8 cellular contexts compared by ENCODE assay signal in the genomic region with DNA sequence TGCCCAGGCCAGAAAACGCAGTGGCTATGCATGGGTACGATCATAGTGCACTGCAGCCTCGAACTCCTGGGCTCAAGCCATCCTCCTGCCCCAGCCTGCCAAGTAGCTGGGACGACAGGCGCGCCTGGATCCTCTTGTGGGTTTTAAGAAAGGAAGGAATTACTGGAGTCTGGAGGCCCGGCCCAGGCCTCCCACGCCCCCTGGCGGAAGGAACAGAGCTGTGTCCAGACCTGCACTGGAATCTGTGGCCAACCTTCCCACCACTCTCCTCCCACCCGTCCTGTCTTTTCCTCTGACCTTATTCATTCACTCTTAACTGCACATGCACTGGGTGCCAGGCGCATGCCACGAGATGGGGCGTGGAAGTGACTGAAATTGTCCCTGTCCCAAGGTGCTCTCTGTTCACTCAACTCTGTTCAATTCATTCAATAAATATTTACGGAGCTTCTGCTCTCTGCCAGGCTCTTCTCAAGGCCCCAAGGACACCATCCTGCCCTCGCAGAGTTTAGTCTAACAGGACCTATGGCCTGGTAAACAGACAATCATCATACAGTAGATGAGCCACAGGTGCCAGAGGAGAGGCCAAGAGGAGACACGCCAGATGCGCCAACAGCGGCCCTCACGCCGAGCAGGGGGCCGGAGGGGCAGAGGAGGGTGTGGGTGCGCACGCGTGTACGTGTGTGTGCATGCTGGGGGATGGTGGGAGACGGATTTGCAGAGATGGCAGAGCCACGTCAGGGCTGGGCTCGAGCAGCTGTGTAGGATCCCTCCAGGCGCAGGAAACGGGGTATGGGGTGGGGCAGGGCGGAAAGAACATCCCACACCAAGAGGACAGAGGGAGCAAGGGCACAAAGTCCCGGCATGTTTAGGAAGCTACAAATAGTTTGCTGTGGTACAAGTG. TPM values are rescaled to one million over a fixed set of nuclear protein-coding genes. Genes with fewer than 3 reads are reported as not detected.
DNase-seq lines count a peak whose midpoint lies in the region; ATAC-seq and TF ChIP-seq lines count a peak whose summit lies in the region.

No MANE protein-coding gene starts in this region.

- peak overlapping the region; percentile 76 for H4K91ac ChIP-seq in trophoblast cell (ENCODE audit: low read depth, low read length)

- peaks cover 6% of the 10 kb centered on the region for H3K4me1 Mint-ChIP-seq in activated naive CD4-positive, alpha-beta T cell treated with anti-CD3 and anti-CD28 coated beads, Interleukin-2, amount 10 ng/mL, durations not matched to agents 7 days and 5 days
- no peaks in the 10 kb centered on the region for H3K4me1 Mint-ChIP-seq in glutamatergic neuron (ENCODE audit: low read depth, unreplicated experiment)

- no peaks in the 10 kb centered on the region for H3K36me3 Mint-ChIP-seq in activated naive CD4-positive, alpha-beta T cell treated with anti-CD3 and anti-CD28 coated beads, Interleukin-2, amount 10 ng/mL, durations not matched to agents 7 days and 5 days
- H3K36me3 Mint-ChIP-seq in glutamatergic neuron (ENCODE audit: unreplicated experiment): no peaks in the 10 kb centered on the region

- POLR2A ChIA-PET in RWPE1 (lab: Yijun Ruan, JAX; ENCODE audit: low non-redundant PET): no interaction called here

- peak overlapping the region; percentile 50 for H2BK120ac ChIP-seq in trophoblast cell (ENCODE audit: insufficient read depth, low read length, poor library complexity)

- H2AFZ ChIP-seq in trophoblast cell (ENCODE audit: insufficient read depth, low read length, poor library complexity): no peak overlapping the region

- peak; percentile 74 for DNase-seq in SIG-M5 treated with dmso at 0.1 percent for 504 hours (lab: John Stamatoyannopoulos, UW; ENCODE audit: unreplicated experiment)
- no peak for DNase-seq in SIG-M5 (lab: John Stamatoyannopoulos, UW)
- peak; percentile 77 for DNase-seq in M059J (ENCODE audit: low read depth)
- peak; percentile 84 for DNase-seq in RWPE1 (ENCODE audit: low spot score)
- peak; percentile 64 for DNase-seq in activated naive CD4-positive, alpha-beta T cell treated with anti-CD3 and anti-CD28 coated beads, Interleukin-2, amount 10 ng/mL, durations not matched to agents 7 days and 5 days
- peak; percentile 85 for DNase-seq in glutamatergic neuron
- DNase-seq in trophoblast cell: peak; percentile 69 to 87

- H3K27me3 Mint-ChIP-seq in activated naive CD4-positive, alpha-beta T cell treated with anti-CD3 and anti-CD28 coated beads, Interleukin-2, amount 10 ng/mL, durations not matched to agents 7 days and 5 days: peaks cover 72% of the 10 kb centered on the region
- H3K27me3 Mint-ChIP-seq in glutamatergic neuron (ENCODE audit: unreplicated experiment): peaks cover 7% of the 10 kb centered on the region

- no peak overlapping the region for H3K23ac ChIP-seq in trophoblast cell (ENCODE audit: low read length)

- peak overlapping the region; percentile 33 for H2AK5ac ChIP-seq in trophoblast cell (ENCODE audit: low read length)

- no peaks in the 10 kb centered on the region for H3K27me3 ChIP-seq in trophoblast cell (ENCODE audit: insufficient read depth, low read length)

- no peaks in the 10 kb centered on the region for H3K9me3 Mint-ChIP-seq in activated naive CD4-positive, alpha-beta T cell treated with anti-CD3 and anti-CD28 coated beads, Interleukin-2, amount 10 ng/mL, durations not matched to agents 7 days and 5 days
- H3K9me3 Mint-ChIP-seq in glutamatergic neuron (ENCODE audit: unreplicated experiment): peaks cover 4% of the 10 kb centered on the region

- no peak overlapping the region for H4K12ac ChIP-seq in trophoblast cell (ENCODE audit: low read depth, low read length)

- H3K9ac ChIP-seq in trophoblast cell (ENCODE audit: low read length): no peak overlapping the region

- no peak for ATAC-seq in GM18858 (IDR thresholded peaks at IDR 0.05; ENCODE audit: unreplicated experiment)

- CTCF ChIA-PET in RWPE1 (lab: Yijun Ruan, JAX): interaction anchor here (0.5 to 1.8 kb wide), 18 partner anchors 11 to 242 kb away, joined by 3 to 11 read pairs (median 3); no protein-coding TSS in a partner anchor
- CTCF ChIA-PET in activated naive CD4-positive, alpha-beta T cell treated with anti-CD3 and anti-CD28 coated beads, Interleukin-2, amount 10 ng/mL, durations not matched to agents 7 days and 5 days (lab: Charles Lee): interaction anchor here (0.7 to 4.8 kb wide), 24 partner anchors 8 to 249 kb away, joined by 3 to 35 read pairs (median 4); a partner anchor contains a TSS

- H3K27ac ChIP-seq in RWPE1 (peak overlapping the region; percentile 56), trophoblast cell (ENCODE audit: low read depth, low read length) (peak overlapping the region; percentile 84)

- peaks cover 35 to 51% of the 10 kb centered on the region in 2 experiments for H3K4me1 ChIP-seq in trophoblast cell (ENCODE audit: control insufficient read depth in 1 of 2, insufficient read depth in 2 of 2, low read length in 2 of 2)

- peaks cover 2% of the 10 kb centered on the region for H3K79me2 ChIP-seq in trophoblast cell (ENCODE audit: control insufficient read depth, insufficient read depth, low read length, poor library complexity)

- H3K27ac Mint-ChIP-seq in activated naive CD4-positive, alpha-beta T cell treated with anti-CD3 and anti-CD28 coated beads, Interleukin-2, amount 10 ng/mL, durations not matched to agents 7 days and 5 days: no peak overlapping the region
- H3K27ac Mint-ChIP-seq in glutamatergic neuron (ENCODE audit: unreplicated experiment): no peak overlapping the region

- peak overlapping the region; percentile 68 for H2BK5ac ChIP-seq in trophoblast cell (ENCODE audit: low read depth, low read length, poor library complexity)

- peak overlapping the region; percentile 64 for H3K18ac ChIP-seq in trophoblast cell (ENCODE audit: low read length)

- H3K9me3 ChIP-seq in trophoblast cell (ENCODE audit: insufficient read depth, low read depth, low read length): peaks cover 3% of the 10 kb centered on the region

- H3K36me3 ChIP-seq in trophoblast cell (ENCODE audit: control insufficient read depth in 1 of 2, insufficient read depth in 2 of 2, low read length in 2 of 2): no peaks in the 10 kb centered on the region

- peak overlapping the region; percentile 25 for H4K8ac ChIP-seq in trophoblast cell (ENCODE audit: low read depth, low read length)

- peak overlapping the region; percentile 49 for H3K4ac ChIP-seq in trophoblast cell (ENCODE audit: low read depth, low read length)

- no peak overlapping the region for H3K4me3 ChIP-seq in trophoblast cell (ENCODE audit: low read depth, low read length)

- no peak overlapping the region for H3K4me3 Mint-ChIP-seq in activated naive CD4-positive, alpha-beta T cell treated with anti-CD3 and anti-CD28 coated beads, Interleukin-2, amount 10 ng/mL, durations not matched to agents 7 days and 5 days
- no peak overlapping the region for H3K4me3 Mint-ChIP-seq in glutamatergic neuron (ENCODE audit: unreplicated experiment)

- H3K79me1 ChIP-seq in trophoblast cell (ENCODE audit: low read length): peaks cover 29% of the 10 kb centered on the region

- TF ChIP-seq CTCF in RWPE1 (conservative IDR thresholded peaks at IDR 0.05; ENCODE audit: low read depth) (peak; percentile 90), glutamatergic neuron (IDR thresholded peaks at IDR 0.05; ENCODE audit: partially characterized antibody, unreplicated experiment) (peak; percentile 92)

- no CpG with 5 or more reads among the region's 32 CpGs for WGBS in trophoblast cell (ENCODE audit: extremely low coverage, insufficient coverage, insufficient read length)

- H2BK12ac ChIP-seq in trophoblast cell (ENCODE audit: low read length): peak overlapping the region; percentile 81

- peak overlapping the region; percentile 40 for H3K14ac ChIP-seq in trophoblast cell (ENCODE audit: low read length)

- no peak overlapping the region for H3K4me2 ChIP-seq in trophoblast cell (ENCODE audit: low read length)

RNA-seq across cellular contexts. Expression of a gene that starts 13.7 kb away (rescaled TPM):
- 282 and 530 TPM in 2 replicates for total RNA-seq in M059J (2014; rRNA removed; shearing (Covaris generic))
- 24.0 TPM for total RNA-seq in glutamatergic neuron (ENCODE audit: unreplicated experiment)
- 56.8 and 62.0 TPM in 2 replicates for polyA plus RNA-seq in trophoblast cell (2013)

RNA-seq across cellular contexts. Expression of a gene that starts 44.9 kb away (rescaled TPM):
- total RNA-seq in M059J (2014; rRNA removed; shearing (Covaris generic)): 5.1 and 9.3 TPM in 2 replicates
- not detected for total RNA-seq in glutamatergic neuron (ENCODE audit: unreplicated experiment)
- 0.56 and 0.60 TPM in 2 replicates for polyA plus RNA-seq in trophoblast cell (2013)

RNA-seq across cellular contexts. Expression of a gene that starts 54.6 kb away (rescaled TPM):
- total RNA-seq in M059J (2014; rRNA removed; shearing (Covaris generic)): 0.25 TPM in 1 of 2 replicates, not detected in the other
- total RNA-seq in glutamatergic neuron (ENCODE audit: unreplicated experiment): 0.34 TPM
- 72.0 and 81.5 TPM in 2 replicates for polyA plus RNA-seq in trophoblast cell (2013)

Comparison
In these comparisons a context has a peak if more than half of its experiments do, and no peak if none do; other contexts are left out.
1. RNA of a gene that starts 13.7 kb away (total RNA-seq): 282 to 530 TPM in M059J; 24.0 TPM in glutamatergic neuron (single experiment); every median in the first group is over 10 times any median in the second.